Comparison of ENCODE assay signal across 8 cellular contexts in genomic region chr5:158382473-158382872, GRCh38.
A peak's percentile ranks its signal among the peaks of the same experiment; 100 is the strongest.
DNase-seq lines count a peak whose midpoint lies in the region; ATAC-seq and TF ChIP-seq lines count a peak whose summit lies in the region.

No MANE protein-coding gene starts in this region.

- H3K27me3 ChIP-seq in right atrium auricular region = no peaks in the 10 kb centered on the region

- ATAC-seq in GM21515 (IDR thresholded peaks at IDR 0.05; ENCODE audit: unreplicated experiment) (peak; percentile 84), HG03575 (IDR thresholded peaks at IDR 0.05; ENCODE audit: extremely low read depth, insufficient number of reproducible peaks, low FRiP score, unreplicated experiment) (peak; percentile 91)

- peaks cover 0 to 12% of the 10 kb centered on the region in 2 donors for H3K9me3 ChIP-seq in right atrium auricular region

- DNase-seq in GM03348 (ENCODE audit: low spot score) (peak; percentile 91), right atrium auricular region (ENCODE audit: low spot score) (peak; percentile 89), D341Med (ENCODE audit: low spot score) (no peak), NCI-H146 (lab: John Stamatoyannopoulos, UW) (no peak)
- peak; percentile 22 for DNase-seq in activated CD8-positive, alpha-beta memory T cell treated with anti-CD3 and anti-CD28 coated beads, Interleukin-2, amount 50 U/mL, for 4 hours
- DNase-seq in stimulated activated CD4-positive, alpha-beta T cell treated with anti-CD3 and anti-CD28 coated beads, Interleukin-4, amount 100 ng/mL, for 1 hour = peak; percentile 2

- no peak overlapping the region for H3K27ac ChIP-seq in right atrium auricular region

- no peak overlapping the region for H3K4me3 ChIP-seq in right atrium auricular region

- H3K36me3 ChIP-seq in right atrium auricular region = no peaks in the 10 kb centered on the region

- TF ChIP-seq CTCF in right atrium auricular region (IDR thresholded peaks at IDR 0.05) = no peak

- peaks cover 0 to 9% of the 10 kb centered on the region in 2 donors for H3K4me1 ChIP-seq in right atrium auricular region

Comparison
In these comparisons a context has a peak if more than half of its experiments do, and no peak if none do; other contexts are left out.
1. DNase-seq: peak in GM03348 (single experiment), activated CD8-positive, alpha-beta memory T cell treated with anti-CD3 and anti-CD28 coated beads, Interleukin-2, amount 50 U/mL, for 4 hours (single experiment), right atrium auricular region (single experiment) and stimulated activated CD4-positive, alpha-beta T cell treated with anti-CD3 and anti-CD28 coated beads, Interleukin-4, amount 100 ng/mL, for 1 hour (single experiment); none in D341Med (single experiment) and NCI-H146 (single experiment).